ENCODE assay signal across 28 cellular contexts in genomic region chr7:88037050-88037449, GRCh38.
"Had no signal": no experiment of that assay in that cellular context is flagged by ENCODE, and none has a peak within 500 bp of the region (broad histone marks: within the 10 kb centered on the region; RNA-seq: fewer than 3 reads in every experiment).

No MANE protein-coding gene starts in this region.

- H3K27me3 Mint-ChIP-seq: naive thymus-derived CD8-positive, alpha-beta T cell; natural killer cell treated with Interleukin-12 subunit alpha and Interleukin-12 subunit beta and Interleukin-15 and Interleukin-18, amount 100 ng/mL, for 72 hours; progenitor cell of endocrine pancreas; stimulated activated memory B cell treated with anti-CD40 and anti-IgM and Interleukin-4, amounts not matched to agents 10 μg/mL and 1 μg/mL and 100 μg/mL, for 72 hours; stimulated activated naive CD8-positive, alpha-beta T cell treated with anti-CD3 and anti-CD28 coated beads, Interleukin-15, amount 100 ng/mL, for 72 hours; type B pancreatic cell had no signal

- DNase-seq: naive thymus-derived CD8-positive, alpha-beta T cell; nephron progenitor cell; nucleus accumbens; ovary; posterior cingulate gyrus; psoas muscle; right cardiac atrium; right lobe of liver; sigmoid colon; small intestine; stimulated activated CD4-positive, alpha-beta T cell treated with anti-CD3 and anti-CD28 coated beads, Interleukin-15, amount 100 ng/mL, for 24 hours; stimulated activated CD4-positive, alpha-beta T cell treated with anti-CD3 and anti-CD28 coated beads, Interleukin-4, amount 100 ng/mL, for 1 hour; stimulated activated CD4-positive, alpha-beta T cell treated with anti-CD3 and anti-CD28 coated beads, Interleukin-4, amount 100 ng/mL, for 4 hours; stimulated activated CD8-positive, alpha-beta memory T cell treated with anti-CD3 and anti-CD28 coated beads, Interleukin-4, amount 100 ng/mL, for 48 hours; stimulated activated naive CD4-positive, alpha-beta T cell; stimulated activated naive CD8-positive, alpha-beta T cell treated with anti-CD3 and anti-CD28 coated beads, Interleukin-15, amount 100 ng/mL, for 72 hours; stimulated activated naive CD8-positive, alpha-beta T cell treated with anti-CD3 and anti-CD28 coated beads, Interleukin-15, Interleukin-2, amounts not matched to agents 100 U/mL and 50 U/mL, for 24 hours; substantia nigra; testis; tibial artery; transverse colon; upper lobe of right lung; uterus had no signal

- H3K4me3 Mint-ChIP-seq: naive thymus-derived CD8-positive, alpha-beta T cell; natural killer cell treated with Interleukin-12 subunit alpha and Interleukin-12 subunit beta and Interleukin-15 and Interleukin-18, amount 100 ng/mL, for 72 hours; nephron progenitor cell; neural crest cell; stimulated activated memory B cell treated with anti-CD40 and anti-IgM and Interleukin-4, amounts not matched to agents 10 μg/mL and 1 μg/mL and 100 μg/mL, for 72 hours; stimulated activated naive CD8-positive, alpha-beta T cell treated with anti-CD3 and anti-CD28 coated beads, Interleukin-15, amount 100 ng/mL, for 72 hours; type B pancreatic cell had no signal

- FAIRE-seq: small intestine had no signal

- H3K4me1 Mint-ChIP-seq: nephron progenitor cell, neural crest cell had no signal

- H3K27ac Mint-ChIP-seq: naive thymus-derived CD8-positive, alpha-beta T cell; natural killer cell treated with Interleukin-12 subunit alpha and Interleukin-12 subunit beta and Interleukin-15 and Interleukin-18, amount 100 ng/mL, for 72 hours; nephron progenitor cell; progenitor cell of endocrine pancreas; stimulated activated memory B cell treated with anti-CD40 and anti-IgM and Interleukin-4, amounts not matched to agents 10 μg/mL and 1 μg/mL and 100 μg/mL, for 72 hours; stimulated activated naive CD8-positive, alpha-beta T cell treated with anti-CD3 and anti-CD28 coated beads, Interleukin-15, amount 100 ng/mL, for 72 hours; type B pancreatic cell had no signal

- H3K36me3 Mint-ChIP-seq: natural killer cell treated with Interleukin-12 subunit alpha and Interleukin-12 subunit beta and Interleukin-15 and Interleukin-18, amount 100 ng/mL, for 72 hours; stimulated activated memory B cell treated with anti-CD40 and anti-IgM and Interleukin-4, amounts not matched to agents 10 μg/mL and 1 μg/mL and 100 μg/mL, for 72 hours had no signal

- ATAC-seq: naive thymus-derived CD8-positive, alpha-beta T cell; natural killer cell treated with Interleukin-12 subunit alpha and Interleukin-12 subunit beta and Interleukin-15 and Interleukin-18, amount 100 ng/mL, for 72 hours; psoas muscle; right cardiac atrium; right lobe of liver; stimulated activated memory B cell treated with anti-CD40 and anti-IgM and Interleukin-4, amounts not matched to agents 10 μg/mL and 1 μg/mL and 100 μg/mL, for 72 hours; stimulated activated naive CD8-positive, alpha-beta T cell treated with anti-CD3 and anti-CD28 coated beads, Interleukin-15, amount 100 ng/mL, for 72 hours; stimulated activated naive CD8-positive, alpha-beta T cell treated with anti-CD3 and anti-CD28 coated beads, Interleukin-15, Interleukin-2, amounts not matched to agents 100 U/mL and 50 U/mL, for 24 hours; upper lobe of right lung had no signal
